In genomic region chr19:3691726-3692125, GRCh38 we compare ENCODE assay signal across 18 cellular contexts. TPM values are rescaled to one million over a fixed set of nuclear protein-coding genes. Genes with fewer than 3 reads are reported as not detected.
DNase-seq lines count a peak whose midpoint lies in the region; ATAC-seq, FAIRE-seq and TF ChIP-seq lines count a peak whose summit lies in the region.
"Had no signal": no experiment of that assay in that cellular context is flagged by ENCODE, and none has a peak within 500 bp of the region (broad histone marks: within the 10 kb centered on the region; RNA-seq: fewer than 3 reads in every experiment).

No MANE protein-coding gene starts in this region.

- in situ Hi-C loops in HepG2 (cut with HindIII; ENCODE audit: extremely low pct_ligation_motif_present, low pct_unique_long_range_greater_than_20kb), result no loop called here

- ATAC-seq in HepG2, result no peak
- ATAC-seq in right lobe of liver, result no peak
- ATAC-seq in activated T-helper 17 cell treated with anti-CD3 and anti-CD28 coated beads, Interleukin-2, amount 50 U/mL, for 72 hours (replicated peaks), result no peak
- no peak for ATAC-seq in HG03378 (IDR thresholded peaks at IDR 0.05; ENCODE audit: unreplicated experiment)
- ATAC-seq: Right ventricle myocardium inferior had no signal

- BruUV-seq in HepG2 (replicated peaks; lab: Mats Ljungman, UMichigan), result no TSS peak

- H3K79me2 ChIP-seq in HepG2 (ENCODE audit: insufficient read depth, low read length), result peaks cover 5% of the 10 kb centered on the region

- TF ChIP-seq CTCF in HepG2 (CRISPR knock-in tag; IDR thresholded peaks at IDR 0.05), result no peak
- no peak for TF ChIP-seq CTCF in right lobe of liver (IDR thresholded peaks at IDR 0.05)
- TF ChIP-seq CTCF in glutamatergic neuron (IDR thresholded peaks at IDR 0.05; ENCODE audit: partially characterized antibody, unreplicated experiment), result no peak

- POLR2A ChIA-PET in HepG2 (lab: Yijun Ruan, JAX), result no interaction called here

- no peak overlapping the region for H3K9ac ChIP-seq in HepG2 (ENCODE audit: insufficient read depth, low read depth, low read length)

- peaks cover 8% of the 10 kb centered on the region; the same call in 1 of the 2 replicates for H4K20me1 ChIP-seq in HepG2 (ENCODE audit: insufficient read depth, low read length)

- DNase-seq in HepG2 (ENCODE audit: low spot score), result no peak
- no peak for DNase-seq in right lobe of liver
- DNase-seq in glutamatergic neuron, result no peak
- DNase-seq in NCI-H1417 treated with DMSO at 0.1 percent for 48 hours (lab: John Stamatoyannopoulos, UW), result no peak
- DNase-seq in substantia nigra (lab: John Stamatoyannopoulos, UW), result no peak
- DNase-seq: AML-193, DMS 273 treated with DMSO at 0.1 percent for 48 hours, GOT3, HFFc6, MG63, NCI-H1092 treated with DMSO at 0.1 percent for 48 hours, NCI-H187, NCI-H446, NCI-H748 treated with DMSO at 0.1 percent for 48 hours had no signal

- H3K4me3 Mint-ChIP-seq in activated T-helper 17 cell treated with anti-CD3 and anti-CD28 coated beads, Interleukin-2, amount 50 U/mL, for 72 hours, result peak overlapping the region; percentile 72
- H3K4me3 Mint-ChIP-seq in glutamatergic neuron (ENCODE audit: unreplicated experiment), result peak overlapping the region; percentile 14
- H3K4me3 Mint-ChIP-seq: HFFc6 had no signal

- no peak for TF ChIP-seq RAD21 in HepG2 (CRISPR knock-in tag; IDR thresholded peaks at IDR 0.05)

- H3K27ac ChIP-seq in HepG2 (ENCODE audit: extremely low read length, insufficient read depth, low read length) (no peak overlapping the region), right lobe of liver (no peak overlapping the region), substantia nigra (ENCODE audit: low read depth, low read length, poor library complexity, severe bottlenecking) (no peak overlapping the region)

- FAIRE-seq in HepG2 (lab: Jason Lieb, UNC), result no peak

- H3K4me1 ChIP-seq in HepG2 (ENCODE audit: insufficient read depth, low read length), result peaks cover 21% of the 10 kb centered on the region
- peaks cover 0 to 10% (median 0%) of the 10 kb centered on the region in 4 donors for H3K4me1 ChIP-seq in right lobe of liver

- intact Hi-C loops in HepG2 (cut with micrococcal nuclease; ENCODE audit: unreplicated experiment) (no loop called here), right lobe of liver (cut with DNase I) (no loop called here)

- H3K9me3 ChIP-seq in HepG2 (ENCODE audit: low read length) (no peaks in the 10 kb centered on the region), right lobe of liver (no peaks in the 10 kb centered on the region)
- H3K9me3 ChIP-seq: MG63 had no signal

- H3K27ac Mint-ChIP-seq in activated T-helper 17 cell treated with anti-CD3 and anti-CD28 coated beads, Interleukin-2, amount 50 U/mL, for 72 hours, result peak overlapping the region; percentile 86
- peak overlapping the region; percentile 68 for H3K27ac Mint-ChIP-seq in glutamatergic neuron (ENCODE audit: unreplicated experiment)
- H3K27ac Mint-ChIP-seq: HFFc6 had no signal

- CTCF ChIA-PET in HepG2 (lab: Yijun Ruan, JAX; ENCODE audit: low intra/inter-chr PET ratio, low total read pairs), result interaction anchor here (1.5 kb wide), 1 partner anchor 14 kb away, joined by 9 read pairs; no protein-coding TSS in a partner anchor

- H3K4me3 ChIP-seq in HepG2 (replicated peaks in 1 of 3; ENCODE audit: insufficient read depth in 1 of 3, low read depth in 2 of 3, low read length in 3 of 3) (no peak overlapping the region), right lobe of liver (no peak overlapping the region)
- H3K4me3 ChIP-seq: MG63 had no signal

- H3K9me3 Mint-ChIP-seq in activated T-helper 17 cell treated with anti-CD3 and anti-CD28 coated beads, Interleukin-2, amount 50 U/mL, for 72 hours, result no peaks in the 10 kb centered on the region
- H3K9me3 Mint-ChIP-seq in glutamatergic neuron (ENCODE audit: unreplicated experiment), result peaks cover 13% of the 10 kb centered on the region
- H3K9me3 Mint-ChIP-seq: HFFc6 had no signal

- H3K27me3 ChIP-seq in HepG2 (ENCODE audit: control insufficient read depth in 1 of 2, insufficient read depth in 2 of 2, low read length in 2 of 2) (no peaks in the 10 kb centered on the region), right lobe of liver (no peaks in the 10 kb centered on the region)
- H3K27me3 ChIP-seq: MG63 had no signal

- no peak overlapping the region for H2AFZ ChIP-seq in HepG2 (ENCODE audit: low read length)

- no peak for TF ChIP-seq POLR2A in HepG2 (IDR thresholded peaks at IDR 0.05; ENCODE audit: insufficient read depth in 1 of 2, low read depth in 2 of 2, low read length in 2 of 2)
- TF ChIP-seq POLR2A in right lobe of liver (IDR thresholded peaks at IDR 0.05), result no peak

- 99% methylated on average over 9 of the region's 18 CpGs for WGBS in HepG2 (ENCODE audit: low lambda C conversion rate)
- whole genome bisulfite sequencing in right lobe of liver (ENCODE audit: insufficient coverage, low coverage, low lambda C conversion rate, missing lambda C conversion rate), result 100% methylated on average over 6 of the region's 18 CpGs

- H3K36me3 ChIP-seq in HepG2 (replicated peaks in 1 of 2; ENCODE audit: control insufficient read depth in 1 of 2, insufficient read depth in 2 of 2, low read length in 2 of 2), result no peaks in the 10 kb centered on the region
- H3K36me3 ChIP-seq in right lobe of liver, result no peaks in the 10 kb centered on the region
- H3K36me3 ChIP-seq: MG63 had no signal

- peaks cover 6% of the 10 kb centered on the region for H3K36me3 Mint-ChIP-seq in activated T-helper 17 cell treated with anti-CD3 and anti-CD28 coated beads, Interleukin-2, amount 50 U/mL, for 72 hours (ENCODE audit: low read depth)
- H3K36me3 Mint-ChIP-seq in glutamatergic neuron (ENCODE audit: unreplicated experiment), result peaks cover 5% of the 10 kb centered on the region

- H3K27me3 Mint-ChIP-seq in activated T-helper 17 cell treated with anti-CD3 and anti-CD28 coated beads, Interleukin-2, amount 50 U/mL, for 72 hours, result no peaks in the 10 kb centered on the region
- peaks cover 18% of the 10 kb centered on the region for H3K27me3 Mint-ChIP-seq in glutamatergic neuron (ENCODE audit: unreplicated experiment)

- TF ChIP-seq EP300 in HepG2 (IDR thresholded peaks at IDR 0.05; ENCODE audit: low read depth in 2 of 2, low read length in 2 of 2) (no peak), HepG2 (CRISPR knock-in tag; IDR thresholded peaks at IDR 0.05; ENCODE audit: borderline replicate concordance) (no peak)

- peaks cover 39% of the 10 kb centered on the region for H3K4me1 Mint-ChIP-seq in activated T-helper 17 cell treated with anti-CD3 and anti-CD28 coated beads, Interleukin-2, amount 50 U/mL, for 72 hours
- peaks cover 16% of the 10 kb centered on the region for H3K4me1 Mint-ChIP-seq in glutamatergic neuron (ENCODE audit: low read depth, unreplicated experiment)

- no peak overlapping the region for H3K4me2 ChIP-seq in HepG2 (ENCODE audit: low read depth, low read length)

RNA-seq across cellular contexts. Expression of gene PIP5K1C, which starts 8.5 kb away (rescaled TPM):
- total RNA-seq in HepG2 (2016; rRNA removed; fragmentation: Illumina TruSeq; extraction: Trizol) (4.3 and 5.2 TPM in 2 replicates), right lobe of liver (1 to 10 TPM; 5.3 to 9.8 (median 7.6) TPM), glutamatergic neuron (ENCODE audit: unreplicated experiment) (169 TPM)
- 7.1 TPM in 2 replicates for total RNA-seq in HepG2 (2016; cell fraction: cytosol; rRNA removed; fragmentation: Illumina TruSeq; extraction: Trizol; ENCODE audit: low read depth)
- total RNA-seq in HepG2 (2016; cell fraction: insoluble cytoplasmic fraction; rRNA removed; fragmentation: Illumina TruSeq; extraction: Trizol), result 3.5 and 4.4 TPM in 2 replicates
- total RNA-seq in HepG2 (2016; cell fraction: membrane; rRNA removed; fragmentation: Illumina TruSeq; extraction: Trizol), result 6.2 and 6.4 TPM in 2 replicates
- total RNA-seq in HepG2 (2016; cell fraction: nucleus; rRNA removed; fragmentation: Illumina TruSeq; extraction: Trizol), result 3.7 and 4.3 TPM in 2 replicates
- 3.6 and 4.8 TPM in 2 replicates for polyA plus RNA-seq in HepG2 (2011; rRNA removed)
- 1.9 and 2.3 TPM in 2 replicates for polyA plus RNA-seq in HepG2 (2011; cell fraction: cytosol; rRNA removed)
- 11.5 and 14.0 TPM in 2 replicates for polyA plus RNA-seq in HepG2 (2011; cell fraction: nucleus; rRNA removed)
- polyA plus RNA-seq in HepG2 (2012), result 6.4 and 8.6 TPM in 2 replicates
- 0.99 and 1.0 TPM in 2 replicates for polyA plus RNA-seq in HepG2 (2016; cell fraction: cytosol; fragmentation: Illumina TruSeq; extraction: Trizol; ENCODE audit: low read depth)
- 6.8 and 10.5 TPM in 2 replicates for polyA plus RNA-seq in HepG2 (2016; cell fraction: insoluble cytoplasmic fraction; fragmentation: Illumina TruSeq; extraction: Trizol; ENCODE audit: low read depth)
- polyA plus RNA-seq in HepG2 (2016; cell fraction: membrane; fragmentation: Illumina TruSeq; extraction: Trizol; ENCODE audit: low read depth), result 4.0 and 4.6 TPM in 2 replicates
- polyA plus RNA-seq in HepG2 (2016; cell fraction: nucleus; fragmentation: Illumina TruSeq; extraction: Trizol; ENCODE audit: insufficient read depth, low read depth), result 16.9 and 17.1 TPM in 2 replicates
- 21.9 and 27.3 TPM in 2 replicates for polyA minus RNA-seq in HepG2 (2011; rRNA and poly(A)+ RNA removed; ENCODE audit: low replicate concordance)
- 6.3 and 12.3 TPM in 2 replicates for polyA minus RNA-seq in HepG2 (2011; cell fraction: cytosol; rRNA and poly(A)+ RNA removed)
- 5.9 and 6.3 TPM in 2 replicates for polyA minus RNA-seq in HepG2 (2011; cell fraction: nucleus; rRNA and poly(A)+ RNA removed)
- 10 to 100 TPM; 16.1 to 26.2 TPM for total RNA-seq in activated T-helper 17 cell treated with anti-CD3 and anti-CD28 coated beads, Interleukin-2, amount 50 U/mL, for 72 hours

RNA-seq across cellular contexts. Expression of gene TJP3, which starts 16.5 kb away (rescaled TPM):
- total RNA-seq in HepG2 (2016; rRNA removed; fragmentation: Illumina TruSeq; extraction: Trizol), result 20.6 and 21.5 TPM in 2 replicates
- 4.8 and 6.1 TPM in 2 replicates for total RNA-seq in HepG2 (2016; cell fraction: cytosol; rRNA removed; fragmentation: Illumina TruSeq; extraction: Trizol; ENCODE audit: low read depth)
- total RNA-seq in HepG2 (2016; cell fraction: insoluble cytoplasmic fraction; rRNA removed; fragmentation: Illumina TruSeq; extraction: Trizol), result 12.8 and 26.0 TPM in 2 replicates
- 6.5 and 7.3 TPM in 2 replicates for total RNA-seq in HepG2 (2016; cell fraction: membrane; rRNA removed; fragmentation: Illumina TruSeq; extraction: Trizol)
- 21.9 and 26.6 TPM in 2 replicates for total RNA-seq in HepG2 (2016; cell fraction: nucleus; rRNA removed; fragmentation: Illumina TruSeq; extraction: Trizol)
- 2.3 and 3.3 TPM in 2 replicates for polyA plus RNA-seq in HepG2 (2011; rRNA removed)
- 0.60 and 0.95 TPM in 2 replicates for polyA plus RNA-seq in HepG2 (2011; cell fraction: cytosol; rRNA removed)
- polyA plus RNA-seq in HepG2 (2011; cell fraction: nucleus; rRNA removed), result 7.0 and 7.9 TPM in 2 replicates
- polyA plus RNA-seq in HepG2 (2012), result 5.3 and 9.8 TPM in 2 replicates
- 1.8 and 2.4 TPM in 2 replicates for polyA plus RNA-seq in HepG2 (2016; cell fraction: cytosol; fragmentation: Illumina TruSeq; extraction: Trizol; ENCODE audit: low read depth)
- 14.4 and 15.0 TPM in 2 replicates for polyA plus RNA-seq in HepG2 (2016; cell fraction: insoluble cytoplasmic fraction; fragmentation: Illumina TruSeq; extraction: Trizol; ENCODE audit: low read depth)
- 3.0 and 3.4 TPM in 2 replicates for polyA plus RNA-seq in HepG2 (2016; cell fraction: membrane; fragmentation: Illumina TruSeq; extraction: Trizol; ENCODE audit: low read depth)
- polyA plus RNA-seq in HepG2 (2016; cell fraction: nucleus; fragmentation: Illumina TruSeq; extraction: Trizol; ENCODE audit: insufficient read depth, low read depth), result 30.0 and 33.5 TPM in 2 replicates
- 4.2 and 4.7 TPM in 2 replicates for polyA minus RNA-seq in HepG2 (2011; rRNA and poly(A)+ RNA removed; ENCODE audit: low replicate concordance)
- 4.5 and 6.3 TPM in 2 replicates for polyA minus RNA-seq in HepG2 (2011; cell fraction: cytosol; rRNA and poly(A)+ RNA removed)
- 3.5 and 6.6 TPM in 2 replicates for polyA minus RNA-seq in HepG2 (2011; cell fraction: nucleus; rRNA and poly(A)+ RNA removed)
- 10 to 100 TPM in 5 of 6 experiments, 1 to 10 TPM in 1; 7.9 to 27.0 (median 16.5) TPM for total RNA-seq in right lobe of liver
- 1 to 10 TPM; 1.5 to 8.6 TPM for total RNA-seq in activated T-helper 17 cell treated with anti-CD3 and anti-CD28 coated beads, Interleukin-2, amount 50 U/mL, for 72 hours
- 3.1 TPM for total RNA-seq in glutamatergic neuron (ENCODE audit: unreplicated experiment)
- total RNA-seq: A673, HFFc6 had no signal
